Comparison of ENCODE assay signal across 25 cellular contexts in genomic region chr5:168833383-168833782, GRCh38.
"Had no signal": no experiment of that assay in that cellular context is flagged by ENCODE, and none has a peak within 500 bp of the region (broad histone marks: within the 10 kb centered on the region; RNA-seq: fewer than 3 reads in every experiment).

No MANE protein-coding gene starts in this region.

- H3K4me1 Mint-ChIP-seq: T-helper 17 cell had no signal

- DNase-seq: activated CD4-positive, alpha-beta T cell treated with anti-CD3 and anti-CD28 coated beads for 4 hours; activated CD4-positive, alpha-beta T cell treated with anti-CD3 and anti-CD28 coated beads, Interleukin-2, amount 10 ng/mL, durations not matched to agents 7 days and 5 days; activated CD4-positive, alpha-beta T cell treated with anti-CD3 and anti-CD28 coated beads, Interleukin-2, amount 50 U/mL, for 48 hours; activated CD4-positive, CD25-positive, alpha-beta regulatory T cell; activated CD4-positive, CD25-positive, alpha-beta regulatory T cell treated with anti-CD3 and anti-CD28 coated beads, Interleukin-2, amount 50 U/mL, for 72 hours; activated CD8-positive, alpha-beta memory T cell treated with anti-CD3 and anti-CD28 coated beads, Interleukin-2, amount 10 ng/mL, durations not matched to agents 7 days and 5 days; activated CD8-positive, alpha-beta memory T cell treated with anti-CD3 and anti-CD28 coated beads, Interleukin-2, amount 50 U/mL, for 4 hours; activated CD8-positive, alpha-beta T cell treated with anti-CD3 and anti-CD28 coated beads for 36 hours; activated gamma-delta T cell; activated naive CD4-positive, alpha-beta T cell; activated naive CD4-positive, alpha-beta T cell treated with anti-CD3 and anti-CD28 coated beads, Interleukin-2, amount 50 U/mL, for 16 hours; activated T-cell treated with anti-CD3 and anti-CD28 coated beads, Interleukin-2, amount 50 U/mL, for 1 hour; amniotic stem cell; anterior cingulate cortex; brain microvascular endothelial cell; caudate nucleus; effector CD8-positive, alpha-beta T cell; foreskin fibroblast; glutamatergic neuron; heart left ventricle; T-helper 1 cell; T-helper 17 cell had no signal

- H3K4me3 ChIP-seq: heart left ventricle had no signal

- H3K36me3 ChIP-seq: brain microvascular endothelial cell, heart left ventricle had no signal

- H3K27me3 ChIP-seq: brain microvascular endothelial cell, heart left ventricle had no signal

- H3K27ac Mint-ChIP-seq: activated CD4-positive, alpha-beta T cell treated with anti-CD3 and anti-CD28 coated beads, Interleukin-2, amount 10 ng/mL, durations not matched to agents 7 days and 5 days; activated CD8-positive, alpha-beta memory T cell treated with anti-CD3 and anti-CD28 coated beads, Interleukin-2, amount 10 ng/mL, durations not matched to agents 7 days and 5 days; activated CD8-positive, alpha-beta T cell treated with anti-CD3 and anti-CD28 coated beads for 36 hours; activated naive CD8-positive, alpha-beta T cell; activated T-helper 1 cell treated with anti-CD3 and anti-CD28 coated beads, Interleukin-12 subunit alpha, Interleukin-12 subunit beta, Interleukin-2, Interleukin-4 antibody, amounts not matched to agents 30 ng/mL and 10 ng/mL and 1 ng/mL, durations not matched to agents 14 hours and 24 hours and 36 hours; T-helper 17 cell; T-helper 2 cell treated with Interferon-gamma antibody and Interleukin-4, amounts not matched to agents 5 μg/mL and 100 μg/mL, for 36 hours had no signal

- H3K4me3 Mint-ChIP-seq: activated CD4-positive, alpha-beta T cell treated with anti-CD3 and anti-CD28 coated beads, Interleukin-2, amount 10 ng/mL, durations not matched to agents 7 days and 5 days; activated CD8-positive, alpha-beta memory T cell treated with anti-CD3 and anti-CD28 coated beads, Interleukin-2, amount 10 ng/mL, durations not matched to agents 7 days and 5 days; activated CD8-positive, alpha-beta T cell treated with anti-CD3 and anti-CD28 coated beads for 36 hours; activated naive CD8-positive, alpha-beta T cell; activated T-helper 1 cell treated with anti-CD3 and anti-CD28 coated beads, Interleukin-12 subunit alpha, Interleukin-12 subunit beta, Interleukin-2, Interleukin-4 antibody, amounts not matched to agents 30 ng/mL and 10 ng/mL and 1 ng/mL, durations not matched to agents 14 hours and 24 hours and 36 hours; T-helper 17 cell; T-helper 2 cell treated with Interferon-gamma antibody and Interleukin-4, amounts not matched to agents 5 μg/mL and 100 μg/mL, for 36 hours had no signal

- H3K27ac ChIP-seq: brain microvascular endothelial cell, heart left ventricle had no signal

- H3K9me3 Mint-ChIP-seq: activated T-helper 1 cell treated with anti-CD3 and anti-CD28 coated beads, Interleukin-12 subunit alpha, Interleukin-12 subunit beta, Interleukin-2, Interleukin-4 antibody, amounts not matched to agents 30 ng/mL and 10 ng/mL and 1 ng/mL, durations not matched to agents 14 hours and 24 hours and 36 hours; T-helper 2 cell treated with Interferon-gamma antibody and Interleukin-4, amounts not matched to agents 5 μg/mL and 100 μg/mL, for 36 hours had no signal

- H3K27me3 Mint-ChIP-seq: activated CD4-positive, alpha-beta T cell treated with anti-CD3 and anti-CD28 coated beads, Interleukin-2, amount 10 ng/mL, durations not matched to agents 7 days and 5 days; activated CD8-positive, alpha-beta T cell treated with anti-CD3 and anti-CD28 coated beads for 36 hours; activated naive CD8-positive, alpha-beta T cell had no signal

- H3K9me3 ChIP-seq: heart left ventricle had no signal

- H3K36me3 Mint-ChIP-seq: activated CD8-positive, alpha-beta memory T cell treated with anti-CD3 and anti-CD28 coated beads, Interleukin-2, amount 10 ng/mL, durations not matched to agents 7 days and 5 days; activated naive CD8-positive, alpha-beta T cell had no signal
